8 cellular contexts compared by ENCODE assay signal in genomic region chr12:113988064-113988451, GRCh38.
"Had no signal": no experiment of that assay in that cellular context is flagged by ENCODE, and none has a peak within 500 bp of the region (broad histone marks: within the 10 kb centered on the region; RNA-seq: fewer than 3 reads in every experiment).

No MANE protein-coding gene starts in this region.

- H3K9me3 ChIP-seq: HAP-1 had no signal

- H3K4me1 ChIP-seq: HAP-1 had no signal

- H2AFZ ChIP-seq: GM23248 had no signal

- H3K36me3 ChIP-seq: HAP-1 had no signal

- DNase-seq: GM23248, GOT3, H7, HFFc6, IMR-90 had no signal

- H3K4me3 ChIP-seq: GM23248, HAP-1 had no signal

- H3K27ac ChIP-seq: GM23248, HL-60 had no signal

- H3K9me3 Mint-ChIP-seq: HFFc6 had no signal

- H3K4me3 Mint-ChIP-seq: HFFc6 had no signal

- ATAC-seq: HCT116 had no signal

- H3K27ac Mint-ChIP-seq: HFFc6 had no signal
